1 cellular context compared by ENCODE assay signal in genomic region chr9:18502546-18502945, GRCh38.
TF ChIP-seq lines count a peak whose summit lies in the region.

No MANE protein-coding gene starts in this region.

TF ChIP-seq in GM23338, 12 proteins besides CTCF, POLR2A, EP300 and RAD21 (continued from another document):
- TF ChIP-seq ZNF462 (CRISPR knock-in tag; IDR thresholded peaks at IDR 0.05), result no peak
